ENCODE assay signal across 26 cellular contexts in the genomic region with DNA sequence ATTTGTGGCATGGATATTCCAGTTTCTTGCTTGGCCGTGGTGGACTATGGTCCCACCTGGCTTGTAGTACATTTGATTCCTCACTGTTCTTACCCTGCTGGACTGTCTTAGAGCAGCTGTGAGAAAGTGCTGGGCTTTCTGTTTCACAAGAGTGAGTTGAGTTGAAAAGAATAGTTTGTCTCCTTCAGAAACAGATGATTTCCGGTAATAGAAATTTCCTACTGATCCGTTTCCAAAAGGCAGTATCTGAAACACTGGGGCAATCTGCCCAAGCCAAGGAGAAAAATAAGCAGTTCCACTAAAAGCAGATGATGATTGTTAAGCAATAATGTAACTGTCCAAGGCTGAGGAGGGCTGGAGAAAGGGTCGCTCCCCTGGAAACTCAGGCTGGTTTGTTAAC.
DNase-seq lines count a peak whose midpoint lies in the region; ATAC-seq and TF ChIP-seq lines count a peak whose summit lies in the region.
"Had no signal": no experiment of that assay in that cellular context is flagged by ENCODE, and none has a peak within 500 bp of the region (broad histone marks: within the 10 kb centered on the region; RNA-seq: fewer than 3 reads in every experiment).

No MANE protein-coding gene starts in this region.

- in situ Hi-C loops in KBM-7 (cut with MboI; ENCODE audit: low pct_unique_long_range_greater_than_20kb, low sequenced_read_pairs), result no loop called here

- H3K4me1 ChIP-seq in heart left ventricle (peaks cover 0 to 9% (median 0%) of the 10 kb centered on the region in 12 donors), left lung (peaks cover 4 to 6% of the 10 kb centered on the region in 2 donors), ascending aorta (no peaks in the 10 kb centered on the region)
- H3K4me1 ChIP-seq: parathyroid adenoma had no signal

- no peak for TF ChIP-seq POLR2A in heart left ventricle (IDR thresholded peaks at IDR 0.05)

- peaks cover 0 to 20% (median 0%) of the 10 kb centered on the region in 9 donors for H3K36me3 ChIP-seq in heart left ventricle
- H3K36me3 ChIP-seq in left lung, result peaks cover 0 to 3% of the 10 kb centered on the region in 2 donors
- peaks cover 0 to 7% of the 10 kb centered on the region in 2 donors for H3K36me3 ChIP-seq in ascending aorta

- WGBS in heart left ventricle, 4 donors, result 62 to 78% (median 73%) methylated on average over 4 of the region's 4 CpGs

- peak in 3 of 4 donors; percentile 24 to 29 (median 24) for ATAC-seq in heart left ventricle
- ATAC-seq in left lung, result peak; percentile 26
- ATAC-seq: activated T-helper 17 cell treated with anti-CD3 and anti-CD28 coated beads, Interleukin-2, amount 50 U/mL, for 72 hours; CD8-positive, alpha-beta T cell; naive thymus-derived CD4-positive, alpha-beta T cell had no signal

- no peaks in the 10 kb centered on the region for H3K9me3 ChIP-seq in heart left ventricle
- H3K9me3 ChIP-seq in left lung, result no peaks in the 10 kb centered on the region
- no peaks in the 10 kb centered on the region for H3K9me3 ChIP-seq in ascending aorta
- H3K9me3 ChIP-seq: heart right ventricle, stomach had no signal

- DNase-seq in heart left ventricle (no peak), cardiac septum (ENCODE audit: low spot score) (no peak), choroid plexus epithelial cell (ENCODE audit: low read depth) (peak; percentile 72), left lung (no peak), activated gamma-delta T cell treated with Interleukin-2 at 50 U/mL for 16 hours (no peak), ascending aorta (ENCODE audit: low spot score in 2 of 2) (no peak), KBM-7 (no peak)
- DNase-seq in activated CD4-positive, alpha-beta T cell treated with anti-CD3 and anti-CD28 coated beads for 1 hour, result no peak
- DNase-seq: ACHN; activated naive CD8-positive, alpha-beta T cell treated with anti-CD3 and anti-CD28 coated beads, Interleukin-2, amount 10 ng/mL, durations not matched to agents 7 days and 5 days; caudate nucleus; CD8-positive, alpha-beta T cell; DMS79; dorsolateral prefrontal cortex; heart right ventricle; KG1; mammary epithelial cell; naive thymus-derived CD4-positive, alpha-beta T cell; NCI-H187 treated with DMSO at 0.1 percent for 48 hours; stimulated activated CD4-positive, alpha-beta T cell treated with anti-CD3 and anti-CD28 coated beads, Interleukin-2, amount 100 ng/mL, for 48 hours; stomach; T1000 had no signal

- intact Hi-C loops in heart left ventricle (cut with DNase I) (no loop called here), cardiac septum (cut with DNase I) (no loop called here), left lung (cut with DNase I) (no loop called here), ascending aorta (cut with DNase I) (no loop called here)

- no peak overlapping the region for H3K4me3 ChIP-seq in heart left ventricle
- H3K4me3 ChIP-seq in choroid plexus epithelial cell (ENCODE audit: low read depth, low read length), result no peak overlapping the region
- H3K4me3 ChIP-seq in left lung, result no peak overlapping the region
- no peak overlapping the region for H3K4me3 ChIP-seq in ascending aorta
- H3K4me3 ChIP-seq: dorsolateral prefrontal cortex, heart right ventricle, skin epidermis, stomach had no signal

- H3K27ac ChIP-seq in heart left ventricle (no peak overlapping the region), left lung (no peak overlapping the region), ascending aorta (no peak overlapping the region)
- H3K27ac ChIP-seq: dorsolateral prefrontal cortex, epithelial cell of prostate, heart right ventricle, parathyroid adenoma, skin epidermis, stomach had no signal

- no peak for TF ChIP-seq CTCF in heart left ventricle (IDR thresholded peaks at IDR 0.05)
- peak; percentile 7 for TF ChIP-seq CTCF in choroid plexus epithelial cell (conservative IDR thresholded peaks at IDR 0.05; ENCODE audit: low read depth, low read length)
- no peak for TF ChIP-seq CTCF in left lung (IDR thresholded peaks at IDR 0.05)
- no peak for TF ChIP-seq CTCF in ascending aorta (IDR thresholded peaks at IDR 0.05)

- H3K27me3 ChIP-seq in heart left ventricle, result no peaks in the 10 kb centered on the region
- H3K27me3 ChIP-seq in left lung, result no peaks in the 10 kb centered on the region
- H3K27me3 ChIP-seq in ascending aorta, result no peaks in the 10 kb centered on the region
- H3K27me3 ChIP-seq: dorsolateral prefrontal cortex, heart right ventricle, stomach had no signal
